In the genomic region with DNA sequence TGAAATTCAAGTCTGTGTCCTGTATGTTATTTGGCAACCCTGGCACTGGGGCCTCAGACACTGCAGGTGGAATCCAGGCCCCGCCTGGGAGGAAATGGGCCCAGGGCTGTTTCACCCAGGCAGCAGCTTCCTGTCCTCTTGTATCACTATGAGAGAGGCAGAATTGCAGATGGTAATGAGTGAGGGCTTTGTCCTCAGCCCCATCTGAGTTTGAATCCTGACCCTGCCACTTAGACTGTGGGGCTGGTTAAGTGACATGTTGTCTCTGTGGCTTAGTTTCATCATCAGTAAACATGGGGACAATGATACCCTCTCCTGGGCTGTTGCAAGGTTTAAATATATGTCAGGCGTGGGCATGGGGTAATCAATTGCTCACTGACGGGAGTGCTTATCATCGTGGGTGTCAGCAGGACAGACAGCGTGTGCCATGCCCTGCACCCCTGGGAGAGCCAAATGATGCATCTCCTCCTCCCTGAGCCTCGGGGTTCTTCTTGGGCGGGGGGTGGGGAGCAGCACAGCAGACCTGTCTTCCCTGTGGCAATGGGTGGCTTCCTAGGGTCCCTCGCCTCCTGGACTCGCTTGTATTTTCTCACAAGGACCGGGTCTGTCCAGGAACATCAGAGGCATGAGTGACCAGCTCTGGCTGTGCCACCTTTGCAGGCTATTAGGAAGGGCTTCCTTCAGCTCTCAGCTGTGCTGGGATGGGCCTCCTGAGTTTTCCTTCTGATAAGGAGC, we compare ENCODE assay signal across 13 cellular contexts. TPM values are rescaled to one million over a fixed set of nuclear protein-coding genes. Genes with fewer than 3 reads are reported as not detected.
DNase-seq lines count a peak whose midpoint lies in the region; ATAC-seq and TF ChIP-seq lines count a peak whose summit lies in the region.
"Had no signal": no experiment of that assay in that cellular context is flagged by ENCODE, and none has a peak within 500 bp of the region (broad histone marks: within the 10 kb centered on the region; RNA-seq: fewer than 3 reads in every experiment).

No MANE protein-coding gene starts in this region.

- peaks cover 62% of the 10 kb centered on the region for H3K79me2 ChIP-seq in hepatocyte

- H4K20me1 ChIP-seq in BLaER1, result peaks cover 64% of the 10 kb centered on the region
- no peaks in the 10 kb centered on the region for H4K20me1 ChIP-seq in hepatocyte (ENCODE audit: insufficient read depth, poor library complexity, severe bottlenecking)

- in situ Hi-C loops in GM13977 (cut with MboI; ENCODE audit: low pct_unique_long_range_greater_than_20kb, low sequenced_read_pairs, unreplicated experiment), result no loop called here

- H3K4me1 ChIP-seq in BLaER1 (peaks cover 62% of the 10 kb centered on the region), hepatocyte (ENCODE audit: insufficient read depth) (peaks cover 35% of the 10 kb centered on the region), left lung (peaks cover 0 to 35% of the 10 kb centered on the region in 2 donors)

- H3K4me3 ChIP-seq in BLaER1 (no peak overlapping the region), hepatocyte (no peak overlapping the region), left lung (no peak overlapping the region)
- H3K4me3 ChIP-seq: thyroid gland had no signal

- H3K4me2 ChIP-seq in BLaER1, result peak overlapping the region; percentile 78
- peak overlapping the region; percentile 72 for H3K4me2 ChIP-seq in hepatocyte

- DNase-seq in GM13977 (ENCODE audit: low spot score) (peak; percentile 64), RPMI8226 (peak; percentile 61), hepatocyte (ENCODE audit: low spot score) (no peak), D341Med (ENCODE audit: low spot score) (no peak), left lung (no peak)
- DNase-seq in stimulated activated CD4-positive, alpha-beta T cell treated with anti-CD3 and anti-CD28 coated beads, Interleukin-15, amount 100 ng/mL, for 24 hours, result no peak
- DNase-seq: EL, NCI-H1436 treated with DMSO at 0.1 percent for 48 hours, T1000, thyroid gland had no signal

- no peak for TF ChIP-seq CTCF in GM13977 (IDR thresholded peaks at IDR 0.05; ENCODE audit: extremely low read depth, insufficient read depth, missing control alignments)
- TF ChIP-seq CTCF in hepatocyte (IDR thresholded peaks at IDR 0.05; ENCODE audit: poor library complexity), result no peak
- no peak for TF ChIP-seq CTCF in left lung (IDR thresholded peaks at IDR 0.05)

- H3K9me3 ChIP-seq in BLaER1 (no peaks in the 10 kb centered on the region), hepatocyte (ENCODE audit: low read depth) (no peaks in the 10 kb centered on the region), left lung (no peaks in the 10 kb centered on the region)
- H3K9me3 ChIP-seq: thyroid gland had no signal

- no peak overlapping the region for H2AFZ ChIP-seq in hepatocyte

- ATAC-seq in GM21447 (IDR thresholded peaks at IDR 0.05; ENCODE audit: unreplicated experiment) (no peak), left lung (no peak)

- H3K36me3 ChIP-seq in BLaER1, result peaks cover 6% of the 10 kb centered on the region; the same call in 1 of the 2 replicates
- H3K36me3 ChIP-seq in hepatocyte (replicated peaks; ENCODE audit: insufficient read depth, low read depth), result no peaks in the 10 kb centered on the region
- no peaks in the 10 kb centered on the region for H3K36me3 ChIP-seq in left lung
- H3K36me3 ChIP-seq: thyroid gland had no signal

- H3K9me2 ChIP-seq in hepatocyte (replicated peaks; ENCODE audit: insufficient read depth), result no peaks in the 10 kb centered on the region

- peak overlapping the region; percentile 66 for H3K27ac ChIP-seq in BLaER1
- peak overlapping the region; percentile 95 for H3K27ac ChIP-seq in hepatocyte
- no peak overlapping the region for H3K27ac ChIP-seq in left lung

- intact Hi-C loops in left lung (cut with DNase I), result no loop called here

- H3K27me3 ChIP-seq in BLaER1 (no peaks in the 10 kb centered on the region), hepatocyte (no peaks in the 10 kb centered on the region), left lung (peaks cover 0 to 4% of the 10 kb centered on the region in 2 donors)
- H3K27me3 ChIP-seq: thyroid gland had no signal

- 74% methylated on average over 9 of the region's 10 CpGs for WGBS in hepatocyte (ENCODE audit: low lambda C conversion rate, missing lambda C conversion rate)

- H3K9ac ChIP-seq in BLaER1, result peak overlapping the region; percentile 7; the same call in 1 of the 2 replicates

RNA-seq across cellular contexts. Expression of a gene that starts 42.1 kb away (rescaled TPM):
- total RNA-seq in hepatocyte (33.0 and 48.3 TPM in 2 replicates), left lung (10 to 100 TPM; 26.5 to 39.6 TPM)
- 40.4 and 48.2 TPM in 2 replicates for polyA plus RNA-seq in hepatocyte
- total RNA-seq: activated naive CD4-positive, alpha-beta T cell treated with anti-CD3 and anti-CD28 coated beads, Interleukin-2, amount 50 U/mL, for 72 hours had no signal

Comparison
In these comparisons a context has a peak if more than half of its experiments do, and no peak if none do; other contexts are left out.
1. H3K27ac ChIP-seq: peak in BLaER1 (single experiment) and hepatocyte (single experiment); none in left lung (0 of 2).
2. DNase-seq: peak in GM13977 (single experiment) and RPMI8226 (single experiment); none in hepatocyte (single experiment), D341Med (single experiment), stimulated activated CD4-positive, alpha-beta T cell treated with anti-CD3 and anti-CD28 coated beads, Interleukin-15, amount 100 ng/mL, for 24 hours (single experiment) and left lung (0 of 2).